In genomic region chr15:61835476-61836106, GRCh38 we compare ENCODE assay signal across 8 cellular contexts.
DNase-seq lines count a peak whose midpoint lies in the region; ATAC-seq and TF ChIP-seq lines count a peak whose summit lies in the region.

No MANE protein-coding gene starts in this region.

- H3K36me3 ChIP-seq in liver (ENCODE audit: control insufficient read depth in 4 of 4, insufficient read depth in 3 of 4, low read depth in 1 of 4, low read length in 3 of 4), result no peaks in the 10 kb centered on the region

- no peaks in the 10 kb centered on the region for H3K9me3 ChIP-seq in liver (ENCODE audit: control insufficient read depth in 4 of 4, low read length in 3 of 4)

- no peak for ATAC-seq in HG02610 (IDR thresholded peaks at IDR 0.05; ENCODE audit: unreplicated experiment)

- H3K4me3 ChIP-seq in choroid plexus epithelial cell (ENCODE audit: low read depth, low read length), result no peak overlapping the region
- H3K4me3 ChIP-seq in liver (ENCODE audit: low read depth in 1 of 3, low read length in 3 of 3), result no peak overlapping the region

- H3K4me1 ChIP-seq in liver (ENCODE audit: control insufficient read depth in 4 of 4, insufficient read depth in 4 of 4, low read length in 3 of 4), result peaks cover 0 to 5% (median 2%) of the 10 kb centered on the region in 4 donors

- 10% methylated on average over 9 of the region's 9 CpGs for WGBS in liver

- H3K27me3 ChIP-seq in liver (ENCODE audit: control insufficient read depth in 4 of 4, insufficient read depth in 4 of 4, low read length in 3 of 4), result no peaks in the 10 kb centered on the region

- peak; percentile 97 for TF ChIP-seq CTCF in choroid plexus epithelial cell (conservative IDR thresholded peaks at IDR 0.05; ENCODE audit: low read depth, low read length)
- peak; percentile 88 for TF ChIP-seq CTCF in liver (IDR thresholded peaks at IDR 0.05; ENCODE audit: low read depth, low read length, missing input control)

- DNase-seq in activated gamma-delta T cell treated with Interleukin-2 at 50 U/mL for 16 hours (peak; percentile 53), activated gamma-delta T cell (lab: John Stamatoyannopoulos, UW) (no peak), NCI-H2171 treated with DMSO at 0.1 percent for 48 hours (lab: John Stamatoyannopoulos, UW) (peak; percentile 83), choroid plexus epithelial cell (ENCODE audit: low read depth) (peak; percentile 74)
- DNase-seq in activated CD4-positive, alpha-beta T cell treated with anti-CD3 and anti-CD28 coated beads for 1 hour, result peak; percentile 28
- DNase-seq in stimulated activated CD4-positive, alpha-beta T cell treated with anti-CD3 and anti-CD28 coated beads, TNF-alpha, amount 100 ng/mL, for 1 hour (ENCODE audit: low read depth in 3 of 3, low spot score in 1 of 3), result peak in 2 of 3 donors; percentile 6 to 34

- H3K9ac ChIP-seq in liver (ENCODE audit: low read depth in 1 of 2, low read length in 2 of 2), result no peak overlapping the region

- peak; percentile 92 to 94 for TF ChIP-seq RAD21 in liver (IDR thresholded peaks at IDR 0.05)

- no peak overlapping the region for H3K27ac ChIP-seq in liver (ENCODE audit: low read depth in 1 of 2, low read length in 2 of 2)

TF ChIP-seq in liver, 16 proteins besides CTCF, POLR2A, EP300 and RAD21:
- no peak for TF ChIP-seq EGR1 (IDR thresholded peaks at IDR 0.05; ENCODE audit: low read depth in 2 of 2)
- no peak for TF ChIP-seq GABPA (IDR thresholded peaks at IDR 0.05 in 1 of 2, conservative IDR thresholded peaks at IDR 0.05 in 1 of 2)
- no peak for TF ChIP-seq ZBTB33 (IDR thresholded peaks at IDR 0.05)
TF ChIP-seq in liver: peak in this region for 0.
